ENCODE assay signal across 29 cellular contexts in genomic region chr1:87368907-87369306, GRCh38.
"Had no signal": no experiment of that assay in that cellular context is flagged by ENCODE, and none has a peak within 500 bp of the region (broad histone marks: within the 10 kb centered on the region; RNA-seq: fewer than 3 reads in every experiment).

No MANE protein-coding gene starts in this region.

- FAIRE-seq: keratinocyte had no signal

- H3K4me1 ChIP-seq: left lung, parathyroid adenoma, psoas muscle, right lobe of liver, tibial nerve, uterus had no signal

- H3K79me2 ChIP-seq: hepatocyte, parathyroid adenoma had no signal

- DNase-seq: kidney glomerular epithelial cell; left colon; left lung; lower lobe of right lung; mammary epithelial cell; mesenchymal stem cell; naive thymus-derived CD8-positive, alpha-beta T cell; nephron progenitor cell; occipital lobe; psoas muscle; right lobe of liver; stimulated activated CD4-positive, alpha-beta T cell treated with anti-CD3 and anti-CD28 coated beads, Interleukin-1b, Interleukin-23, amount 100 ng/mL, for 48 hours; stimulated activated CD4-positive, alpha-beta T cell treated with anti-CD3 and anti-CD28 coated beads, Interleukin-2, amount 100 ng/mL, for 48 hours; stimulated activated CD4-positive, alpha-beta T cell treated with anti-CD3 and anti-CD28 coated beads, Interleukin-4, amount 100 ng/mL, for 4 hours; stimulated activated CD8-positive, alpha-beta memory T cell treated with anti-CD3 and anti-CD28 coated beads, Interleukin-4, amount 100 ng/mL, for 48 hours; stimulated activated naive CD4-positive, alpha-beta T cell treated with Interleukin-2 at 50 U/mL for 16 hours; stimulated activated naive CD8-positive, alpha-beta T cell treated with anti-CD3 and anti-CD28 coated beads, Interleukin-15, amount 100 ng/mL, for 72 hours; substantia nigra; uterus had no signal

- H3K27me3 Mint-ChIP-seq: naive thymus-derived CD8-positive, alpha-beta T cell; stimulated activated memory B cell treated with anti-CD40 and anti-IgM and Interleukin-4, amounts not matched to agents 10 μg/mL and 1 μg/mL and 100 μg/mL, for 72 hours; stimulated activated naive CD8-positive, alpha-beta T cell treated with anti-CD3 and anti-CD28 coated beads, Interleukin-15, amount 100 ng/mL, for 72 hours; type B pancreatic cell had no signal

- ATAC-seq: left colon; left lung; lower lobe of right lung; naive thymus-derived CD8-positive, alpha-beta T cell; psoas muscle; right lobe of liver; stimulated activated memory B cell treated with anti-CD40 and anti-IgM and Interleukin-4, amounts not matched to agents 10 μg/mL and 1 μg/mL and 100 μg/mL, for 72 hours; stimulated activated naive CD8-positive, alpha-beta T cell treated with anti-CD3 and anti-CD28 coated beads, Interleukin-15, amount 100 ng/mL, for 72 hours had no signal

- H3K36me3 Mint-ChIP-seq: neural progenitor cell had no signal

- H3K27me3 ChIP-seq: hepatocyte, left lung, neural progenitor cell, neutrophil, right atrium auricular region, right lobe of liver, tibial nerve, uterus had no signal

- H3K27ac Mint-ChIP-seq: nephron progenitor cell; neural progenitor cell; stimulated activated memory B cell treated with anti-CD40 and anti-IgM and Interleukin-4, amounts not matched to agents 10 μg/mL and 1 μg/mL and 100 μg/mL, for 72 hours; type B pancreatic cell had no signal

- H3K27ac ChIP-seq: hepatocyte, left lung, lower lobe of right lung, neural progenitor cell, neutrophil, parathyroid adenoma, psoas muscle, right atrium auricular region, right lobe of liver, tibial nerve, uterus had no signal

- H3K9me3 ChIP-seq: left lung, lower lobe of right lung, neutrophil, psoas muscle, right atrium auricular region, right lobe of liver, tibial nerve, uterus had no signal

- H3K36me3 ChIP-seq: left lung, lower lobe of right lung, neural progenitor cell, neutrophil, right atrium auricular region, right lobe of liver, tibial nerve, uterus had no signal

- H3K9ac ChIP-seq: neural progenitor cell, parathyroid adenoma had no signal

- H3K4me2 ChIP-seq: hepatocyte, neural progenitor cell had no signal

- H3K4me3 Mint-ChIP-seq: naive thymus-derived CD8-positive, alpha-beta T cell; nephron progenitor cell; neural progenitor cell; stimulated activated memory B cell treated with anti-CD40 and anti-IgM and Interleukin-4, amounts not matched to agents 10 μg/mL and 1 μg/mL and 100 μg/mL, for 72 hours; stimulated activated naive CD8-positive, alpha-beta T cell treated with anti-CD3 and anti-CD28 coated beads, Interleukin-15, amount 100 ng/mL, for 72 hours; type B pancreatic cell had no signal

- H3K4me1 Mint-ChIP-seq: neural progenitor cell; stimulated activated memory B cell treated with anti-CD40 and anti-IgM and Interleukin-4, amounts not matched to agents 10 μg/mL and 1 μg/mL and 100 μg/mL, for 72 hours; stimulated activated naive CD8-positive, alpha-beta T cell treated with anti-CD3 and anti-CD28 coated beads, Interleukin-15, amount 100 ng/mL, for 72 hours had no signal

- H2AFZ ChIP-seq: hepatocyte, neural progenitor cell, parathyroid adenoma had no signal

- H3K4me3 ChIP-seq: hepatocyte, left lung, lower lobe of right lung, neural progenitor cell, psoas muscle, right atrium auricular region, right lobe of liver, smooth muscle cell, tibial nerve, uterus had no signal
